ENCODE assay signal across 8 cellular contexts in genomic region chr12:107990325-107990724, GRCh38.
DNase-seq lines count a peak whose midpoint lies in the region; ATAC-seq, FAIRE-seq and TF ChIP-seq lines count a peak whose summit lies in the region.

No MANE protein-coding gene starts in this region.

- TF ChIP-seq EP300 in GM12878 (IDR thresholded peaks at IDR 0.05; ENCODE audit: borderline replicate concordance in 1 of 2, control insufficient read depth in 1 of 2, low read depth in 2 of 2, low read length in 2 of 2) (no peak), upper lobe of left lung (IDR thresholded peaks at IDR 0.05) (no peak)

- H3K4me3 ChIP-seq in OCI-LY7 (ENCODE audit: low read depth, low read length, poor library complexity, severe bottlenecking) (no peak overlapping the region), GM12878 (no peak overlapping the region), lower lobe of right lung (no peak overlapping the region), upper lobe of left lung (no peak overlapping the region)

- intact Hi-C loops in OCI-LY7 (cut with micrococcal nuclease; ENCODE audit: unreplicated experiment), result loop anchor here (5.0 to 10.0 kb wide), 2 partner anchors 194 to 522 kb away; no protein-coding TSS in a partner anchor
- intact Hi-C loops in GM12878 (cut with micrococcal nuclease; ENCODE audit: unreplicated experiment), result loop anchor here (1.0 to 5.0 kb wide), 4 partner anchors 202 to 522 kb away; no protein-coding TSS in a partner anchor
- intact Hi-C loops in lower lobe of right lung (cut with DNase I), result no loop called here

- H3K9me3 ChIP-seq in OCI-LY7 (ENCODE audit: low read length), result no peaks in the 10 kb centered on the region
- no peaks in the 10 kb centered on the region for H3K9me3 ChIP-seq in GM12878 (replicated peaks; ENCODE audit: control insufficient read depth, insufficient read depth, low read length)
- H3K9me3 ChIP-seq in lower lobe of right lung, result no peaks in the 10 kb centered on the region
- no peaks in the 10 kb centered on the region for H3K9me3 ChIP-seq in upper lobe of left lung

- H3K4me2 ChIP-seq in OCI-LY7 (ENCODE audit: low read length) (no peak overlapping the region), GM12878 (ENCODE audit: control insufficient read depth, insufficient read depth) (no peak overlapping the region)

- H4K20me1 ChIP-seq in OCI-LY7 (ENCODE audit: insufficient read depth, low read length) (no peaks in the 10 kb centered on the region), GM12878 (ENCODE audit: control insufficient read depth, insufficient read depth) (no peaks in the 10 kb centered on the region)

- TF ChIP-seq POLR2A in GM12878 (IDR thresholded peaks at IDR 0.05; ENCODE audit: low read depth, low read length) (no peak), upper lobe of left lung (IDR thresholded peaks at IDR 0.05) (no peak)

- POLR2A ChIA-PET in OCI-LY7 (lab: Charles Lee), result interaction anchor here (0.6 kb wide), 1 partner anchor 8 kb away, joined by 3 read pairs; no protein-coding TSS in a partner anchor
- POLR2A ChIA-PET in GM12878 (lab: Charles Lee), result no interaction called here

- FAIRE-seq in GM19239 (lab: Jason Lieb, UNC) (peak; percentile 18), GM12878 (lab: Jason Lieb, UNC) (no peak)

- CTCF ChIA-PET in OCI-LY7 (lab: Charles Lee; ENCODE audit: unreplicated experiment), result interaction anchor here (1.2 kb wide), 1 partner anchor 522 kb away, joined by 3 read pairs; no protein-coding TSS in a partner anchor
- CTCF ChIA-PET in GM12878 (lab: Yijun Ruan, JAX), result interaction anchor here (0.6 to 6.4 kb wide), 16 partner anchors 9 to 961 kb away, joined by 3 to 51 read pairs (median 5); no protein-coding TSS in a partner anchor

- SMC1A ChIA-PET in GM12878 (lab: Charles Lee; ENCODE audit: uncharacterized antibody, unreplicated experiment), result interaction anchor here (0.5 to 5.0 kb wide), 9 partner anchors 24 to 522 kb away, joined by 3 to 32 read pairs (median 3); no protein-coding TSS in a partner anchor

- DNase-seq in Ammon's horn (ENCODE audit: low spot score) (peak; percentile 25), GM19239 (ENCODE audit: insufficient read length, low spot score) (no peak), OCI-LY7 (ENCODE audit: low spot score) (peak; percentile 29), GM12878 (ENCODE audit: low read depth, low spot score) (no peak), lower lobe of right lung (no peak), upper lobe of left lung (no peak), DMS153 (lab: John Stamatoyannopoulos, UW) (no peak)

- H3K79me2 ChIP-seq in OCI-LY7 (ENCODE audit: insufficient read depth, low read depth, low read length) (no peaks in the 10 kb centered on the region), GM12878 (ENCODE audit: control insufficient read depth, insufficient read depth, low read length) (no peaks in the 10 kb centered on the region)

- ATAC-seq in GM12878 (peak; percentile 85), lower lobe of right lung (peak in 1 of 2 donors; percentile 38), upper lobe of left lung (ENCODE audit: low FRiP score in 2 of 2) (peak; percentile 24 to 29), HG03521 (IDR thresholded peaks at IDR 0.05; ENCODE audit: unreplicated experiment) (no peak)

- H2AFZ ChIP-seq in OCI-LY7 (ENCODE audit: low read length) (no peak overlapping the region), GM12878 (ENCODE audit: control insufficient read depth, low read depth, low read length) (no peak overlapping the region)

- RAD21 ChIA-PET in GM12878 (lab: Charles Lee; ENCODE audit: unreplicated experiment), result interaction anchor here (1.3 to 1.4 kb wide), 4 partner anchors 72 to 522 kb away, joined by 3 to 4 read pairs (median 4); no protein-coding TSS in a partner anchor

- BruUV-seq in OCI-LY7 (replicated peaks; lab: Mats Ljungman, UMichigan) (no TSS peak), GM12878 (replicated peaks; lab: Mats Ljungman, UMichigan) (no TSS peak)

- WGBS in GM12878 (ENCODE audit: insufficient coverage, insufficient replicate concordance, low lambda C conversion rate, missing lambda C conversion rate), result 0% methylated on average over 2 of the region's 2 CpGs
- 0 to 2% methylated on average over 2 of the region's 2 CpGs for WGBS in upper lobe of left lung, 2 donors

- no peaks in the 10 kb centered on the region for H3K9me2 ChIP-seq in OCI-LY7 (ENCODE audit: insufficient read depth, low read length)

- H3K27ac ChIP-seq in OCI-LY7 (ENCODE audit: low read depth, low read length, poor library complexity, severe bottlenecking), result no peak overlapping the region
- no peak overlapping the region for H3K27ac ChIP-seq in GM12878 (ENCODE audit: control insufficient read depth, insufficient read depth)
- H3K27ac ChIP-seq in lower lobe of right lung, result no peak overlapping the region
- H3K27ac ChIP-seq in upper lobe of left lung, result no peak overlapping the region

- peak; percentile 72 for TF ChIP-seq RAD21 in GM12878 (IDR thresholded peaks at IDR 0.05; ENCODE audit: insufficient read depth, low read depth, low read length)

- H3K27me3 ChIP-seq in GM12878 (replicated peaks in 1 of 2; ENCODE audit: control insufficient read depth in 2 of 2, insufficient read depth in 2 of 2, low read length in 1 of 2) (no peaks in the 10 kb centered on the region), lower lobe of right lung (ENCODE audit: low read depth) (peaks cover 6% of the 10 kb centered on the region), upper lobe of left lung (no peaks in the 10 kb centered on the region)

- H3K9ac ChIP-seq in GM12878 (ENCODE audit: control insufficient read depth, insufficient read depth, low read length), result no peak overlapping the region

- H3K36me3 ChIP-seq in OCI-LY7 (ENCODE audit: insufficient read depth, low read length), result no peaks in the 10 kb centered on the region
- no peaks in the 10 kb centered on the region for H3K36me3 ChIP-seq in GM12878 (ENCODE audit: control insufficient read depth in 2 of 2, insufficient read depth in 2 of 2, low read length in 1 of 2)
- H3K36me3 ChIP-seq in lower lobe of right lung, result no peaks in the 10 kb centered on the region
- H3K36me3 ChIP-seq in upper lobe of left lung, result no peaks in the 10 kb centered on the region

- H3K4me1 ChIP-seq in OCI-LY7 (ENCODE audit: insufficient read depth, low read length, poor library complexity, severe bottlenecking) (no peaks in the 10 kb centered on the region), GM12878 (ENCODE audit: control insufficient read depth, insufficient read depth, low read length) (no peaks in the 10 kb centered on the region), lower lobe of right lung (no peaks in the 10 kb centered on the region), upper lobe of left lung (no peaks in the 10 kb centered on the region)

- in situ Hi-C loops in GM12878 (cut with MboI), result no loop called here

- TF ChIP-seq CTCF in OCI-LY7 (conservative IDR thresholded peaks at IDR 0.05; ENCODE audit: low read length) (peak; percentile 70), GM12878 (IDR thresholded peaks at IDR 0.05 in 2 of 3, conservative IDR thresholded peaks at IDR 0.05 in 1 of 3; ENCODE audit: control insufficient read depth in 2 of 3, extremely low read depth in 1 of 3, insufficient read depth in 1 of 3, low read depth in 3 of 3, low read length in 3 of 3) (peak; percentile 44 to 49 (median 48); a peak in 5 of 6 replicates), lower lobe of right lung (IDR thresholded peaks at IDR 0.05) (peak; percentile 38), upper lobe of left lung (IDR thresholded peaks at IDR 0.05) (peak in 2 of 6 experiments; percentile 27 to 42)

TF ChIP-seq in GM12878, 131 proteins besides CTCF, POLR2A, EP300 and RAD21:
- TF ChIP-seq WRNIP1 (IDR thresholded peaks at IDR 0.05; ENCODE audit: borderline replicate concordance, low read depth, low read length) (no peak), PKNOX1 (IDR thresholded peaks at IDR 0.05) (no peak), SMARCA5 (IDR thresholded peaks at IDR 0.05) (0 out of 2 replicates have a peak, but pooled peaks have one; percentile 43), BRCA1 (IDR thresholded peaks at IDR 0.05; ENCODE audit: low read depth, low read length) (no peak), SUPT20H (IDR thresholded peaks at IDR 0.05; ENCODE audit: borderline replicate concordance, control insufficient read depth, low read depth, low read length) (no peak), MYC (IDR thresholded peaks at IDR 0.05; ENCODE audit: insufficient read depth, insufficient read length, insufficient replicate concordance, low read length, severe bottlenecking) (no peak), MEF2B (IDR thresholded peaks at IDR 0.05; ENCODE audit: partially characterized antibody, poor library complexity, severe bottlenecking) (peak; percentile 22), NBN (IDR thresholded peaks at IDR 0.05) (no peak), NR2F1 (conservative IDR thresholded peaks at IDR 0.05) (no peak), SMC3 (IDR thresholded peaks at IDR 0.05; ENCODE audit: borderline replicate concordance, low read length) (peak; percentile 45; the same call in 1 of the 2 replicates)

Comparison
In these comparisons a context has a peak if more than half of its experiments do, and no peak if none do; other contexts are left out.
1. DNase-seq: peak in Ammon's horn (single experiment) and OCI-LY7 (single experiment); none in GM19239 (single experiment), GM12878 (single experiment), lower lobe of right lung (single experiment), upper lobe of left lung (0 of 2) and DMS153 (single experiment).